8 cellular contexts compared by ENCODE assay signal in genomic region chr15:41971089-41971892, GRCh38. TPM values are rescaled to one million over a fixed set of nuclear protein-coding genes. Genes with fewer than 3 reads are reported as not detected.
DNase-seq lines count a peak whose midpoint lies in the region; ATAC-seq and TF ChIP-seq lines count a peak whose summit lies in the region.

No MANE protein-coding gene starts in this region.

- peak overlapping the region; percentile 89 for H3K27ac ChIP-seq in thymus (ENCODE audit: low read depth)

- H3K4me1 ChIP-seq in thymus (ENCODE audit: control insufficient read depth, insufficient read depth, low read length): peaks cover 8% of the 10 kb centered on the region

- no peaks in the 10 kb centered on the region for H3K9me3 ChIP-seq in thymus (ENCODE audit: control insufficient read depth)

- no peaks in the 10 kb centered on the region for H3K36me3 ChIP-seq in thymus (ENCODE audit: control insufficient read depth, insufficient read depth)

- peak; percentile 45 for ATAC-seq in GM19324 (IDR thresholded peaks at IDR 0.05; ENCODE audit: low FRiP score, unreplicated experiment)
- peak; percentile 37 for ATAC-seq in HG03442 (IDR thresholded peaks at IDR 0.05; ENCODE audit: unreplicated experiment)
- peak; percentile 54 for ATAC-seq in omental fat pad (ENCODE audit: low FRiP score)

- 11% methylated on average over 16 of the region's 16 CpGs for WGBS in thymus

- TF ChIP-seq CTCF in foreskin fibroblast (IDR thresholded peaks at IDR 0.05; ENCODE audit: low read depth, low read length): no peak
- no peak for TF ChIP-seq CTCF in omental fat pad (IDR thresholded peaks at IDR 0.05)

- H3K4me3 ChIP-seq in foreskin fibroblast (ENCODE audit: low read depth in 1 of 2, low read length in 2 of 2) (peak overlapping the region; percentile 88 to 91), thymus (ENCODE audit: low read length) (peak overlapping the region; percentile 78)

- peak; percentile 84 for DNase-seq in CD1c-positive myeloid dendritic cell (ENCODE audit: extremely low spot score)
- peak; percentile 75 for DNase-seq in OCI-M1 (lab: John Stamatoyannopoulos, UW)
- peak; percentile 27 to 61 for DNase-seq in activated T-helper 1 cell treated with anti-CD3 and anti-CD28 coated beads, Interleukin-2, amount 50 U/mL, for 16 hours (ENCODE audit: low read depth in 1 of 2, low spot score in 1 of 2)
- peak; percentile 66 to 80 for DNase-seq in foreskin fibroblast
- no peak for DNase-seq in omental fat pad (ENCODE audit: low spot score)

- no peaks in the 10 kb centered on the region for H3K27me3 ChIP-seq in thymus (ENCODE audit: control insufficient read depth, insufficient read depth)

RNA-seq across cellular contexts. Expression of gene EHD4, which starts 1.1 kb away (rescaled TPM):
- 10 to 100 TPM; 30.5 to 88.6 (median 37.8) TPM for total RNA-seq in omental fat pad
- 11.8 TPM for polyA plus RNA-seq in thymus

RNA-seq across cellular contexts. Expression of gene PLA2G4E, which starts 49.6 kb away (rescaled TPM):
- under 1 TPM in 1 of 4 donors, not detected in 3; 0.12 TPM for total RNA-seq in omental fat pad
- polyA plus RNA-seq in thymus: 0.62 TPM
